In genomic region chr19:49657493-49658138, GRCh38 we compare ENCODE assay signal across 1 cellular context.
TF ChIP-seq lines count a peak whose summit lies in the region.

No MANE protein-coding gene starts in this region.

TF ChIP-seq in HepG2, 621 proteins besides CTCF, POLR2A, EP300 and RAD21:
- no peak for TF ChIP-seq CENPX (CRISPR knock-in tag; IDR thresholded peaks at IDR 0.05)
- no peak for TF ChIP-seq ZNF747 (CRISPR knock-in tag; IDR thresholded peaks at IDR 0.05; ENCODE audit: borderline replicate concordance)
- no peak for TF ChIP-seq ZFP36 (IDR thresholded peaks at IDR 0.05; ENCODE audit: borderline replicate concordance, low read depth, low read length, partially characterized antibody)
- no peak for TF ChIP-seq HHEX (CRISPR knock-in tag; IDR thresholded peaks at IDR 0.05)
- TF ChIP-seq ZNF557 (CRISPR knock-in tag; IDR thresholded peaks at IDR 0.05), result no peak
- TF ChIP-seq ZNF607 (CRISPR knock-in tag; IDR thresholded peaks at IDR 0.05; ENCODE audit: borderline replicate concordance), result no peak
- TF ChIP-seq HNF1A (IDR thresholded peaks at IDR 0.05; ENCODE audit: low read depth), result no peak
- TF ChIP-seq HNF1A (CRISPR knock-in tag; IDR thresholded peaks at IDR 0.05; ENCODE audit: borderline replicate concordance), result no peak
- TF ChIP-seq ZBTB33 (CRISPR knock-in tag; IDR thresholded peaks at IDR 0.05), result 0 out of 2 replicates have a peak, but pooled peaks have one; percentile 9
- TF ChIP-seq TRIM24 (CRISPR knock-in tag; IDR thresholded peaks at IDR 0.05), result no peak
- no peak for TF ChIP-seq ZNF703 (CRISPR knock-in tag; IDR thresholded peaks at IDR 0.05; ENCODE audit: borderline replicate concordance)
- TF ChIP-seq ZNF142 (CRISPR knock-in tag; IDR thresholded peaks at IDR 0.05), result no peak
- TF ChIP-seq ZNF687 (CRISPR knock-in tag; IDR thresholded peaks at IDR 0.05), result 0 out of 2 replicates have a peak, but pooled peaks have one; percentile 17
- TF ChIP-seq RBFOX2 (IDR thresholded peaks at IDR 0.05; ENCODE audit: low read depth, low read length), result peak; percentile 53
- TF ChIP-seq MTA1 (CRISPR knock-in tag; IDR thresholded peaks at IDR 0.05; ENCODE audit: borderline replicate concordance), result peak; percentile 36; the same call in 1 of the 2 replicates
- TF ChIP-seq FOSL1 (CRISPR knock-in tag; IDR thresholded peaks at IDR 0.05; ENCODE audit: borderline replicate concordance), result no peak
- TF ChIP-seq FOXJ3 (CRISPR knock-in tag; IDR thresholded peaks at IDR 0.05; ENCODE audit: borderline replicate concordance), result no peak
- no peak for TF ChIP-seq ZNF616 (CRISPR knock-in tag; IDR thresholded peaks at IDR 0.05; ENCODE audit: low read depth)
